In the genomic region with DNA sequence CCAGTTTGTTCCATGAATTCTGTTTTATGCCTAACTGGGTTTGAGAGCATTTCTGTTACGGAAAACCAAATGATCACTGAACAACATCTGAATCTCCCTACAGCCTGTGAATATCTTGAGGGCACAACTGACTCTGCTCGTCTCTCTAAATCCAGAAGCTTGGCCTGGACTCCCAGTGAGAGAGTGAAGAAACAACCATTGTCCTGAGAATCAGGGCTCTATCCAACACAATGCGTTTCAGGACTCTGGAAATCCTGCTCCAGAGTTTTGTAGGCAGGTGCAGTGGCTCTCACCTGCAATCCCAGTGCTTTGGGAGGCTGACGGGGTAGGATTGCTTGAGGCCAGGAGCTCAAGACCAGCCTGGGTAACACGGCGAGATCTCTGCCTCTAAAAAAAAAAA, we compare ENCODE assay signal across 22 cellular contexts.
"Had no signal": no experiment of that assay in that cellular context is flagged by ENCODE, and none has a peak within 500 bp of the region (broad histone marks: within the 10 kb centered on the region; RNA-seq: fewer than 3 reads in every experiment).

No MANE protein-coding gene starts in this region.

- H3K4me3 Mint-ChIP-seq: mesothelial cell of epicardium; naive thymus-derived CD8-positive, alpha-beta T cell; nephron progenitor cell; stimulated activated memory B cell treated with anti-CD40 and anti-IgM and Interleukin-4, amounts not matched to agents 10 μg/mL and 1 μg/mL and 100 μg/mL, for 72 hours; stimulated activated naive CD8-positive, alpha-beta T cell treated with anti-CD3 and anti-CD28 coated beads, Interleukin-15, Interleukin-2, amounts not matched to agents 100 ng/mL and 50 ng/mL, for 24 hours; type B pancreatic cell had no signal

- H3K27me3 Mint-ChIP-seq: naive thymus-derived CD8-positive, alpha-beta T cell; progenitor cell of endocrine pancreas; stimulated activated naive CD8-positive, alpha-beta T cell treated with anti-CD3 and anti-CD28 coated beads, Interleukin-15, Interleukin-2, amounts not matched to agents 100 ng/mL and 50 ng/mL, for 24 hours; type B pancreatic cell had no signal

- H3K4me1 Mint-ChIP-seq: mesothelial cell of epicardium; stimulated activated memory B cell treated with anti-CD40 and anti-IgM and Interleukin-4, amounts not matched to agents 10 μg/mL and 1 μg/mL and 100 μg/mL, for 72 hours had no signal

- H3K36me3 Mint-ChIP-seq: stimulated activated memory B cell treated with anti-CD40 and anti-IgM and Interleukin-4, amounts not matched to agents 10 μg/mL and 1 μg/mL and 100 μg/mL, for 72 hours; type B pancreatic cell had no signal

- FAIRE-seq: frontal cortex, keratinocyte, pancreas had no signal

- H3K9me3 ChIP-seq: neutrophil, pancreas, suprapubic skin, thyroid gland had no signal

- H3K36me3 ChIP-seq: cardiac muscle cell, neutrophil, pancreas, right atrium auricular region, suprapubic skin, thyroid gland had no signal

- H3K4me1 ChIP-seq: pancreas, right atrium auricular region, suprapubic skin, thyroid gland had no signal

- ATAC-seq: left lobe of liver; naive thymus-derived CD8-positive, alpha-beta T cell; pancreas; sciatic nerve; stimulated activated memory B cell treated with anti-CD40 and anti-IgM and Interleukin-4, amounts not matched to agents 10 μg/mL and 1 μg/mL and 100 μg/mL, for 72 hours had no signal

- H3K27me3 ChIP-seq: cardiac muscle cell, neutrophil, pancreas, right atrium auricular region, suprapubic skin, thyroid gland had no signal

- H3K9me3 Mint-ChIP-seq: type B pancreatic cell had no signal

- H3K27ac ChIP-seq: cardiac muscle cell, neutrophil, pancreas, right atrium auricular region, suprapubic skin, thyroid gland had no signal

- H3K4me3 ChIP-seq: cardiac muscle cell, lung, pancreas, right atrium auricular region, suprapubic skin, thyroid gland had no signal

- DNase-seq: cortex of kidney; effector CD4-positive, alpha-beta T cell; mesenchymal stem cell; naive thymus-derived CD8-positive, alpha-beta T cell; nephron progenitor cell; pancreas; stimulated activated CD4-positive, alpha-beta T cell treated with anti-CD3 and anti-CD28 coated beads, Interleukin-4, amount 100 ng/mL, for 4 hours; thyroid gland had no signal

- H3K27ac Mint-ChIP-seq: mesothelial cell of epicardium; progenitor cell of endocrine pancreas; stimulated activated memory B cell treated with anti-CD40 and anti-IgM and Interleukin-4, amounts not matched to agents 10 μg/mL and 1 μg/mL and 100 μg/mL, for 72 hours; stimulated activated naive CD8-positive, alpha-beta T cell treated with anti-CD3 and anti-CD28 coated beads, Interleukin-15, Interleukin-2, amounts not matched to agents 100 ng/mL and 50 ng/mL, for 24 hours; type B pancreatic cell had no signal
